In the genomic region with DNA sequence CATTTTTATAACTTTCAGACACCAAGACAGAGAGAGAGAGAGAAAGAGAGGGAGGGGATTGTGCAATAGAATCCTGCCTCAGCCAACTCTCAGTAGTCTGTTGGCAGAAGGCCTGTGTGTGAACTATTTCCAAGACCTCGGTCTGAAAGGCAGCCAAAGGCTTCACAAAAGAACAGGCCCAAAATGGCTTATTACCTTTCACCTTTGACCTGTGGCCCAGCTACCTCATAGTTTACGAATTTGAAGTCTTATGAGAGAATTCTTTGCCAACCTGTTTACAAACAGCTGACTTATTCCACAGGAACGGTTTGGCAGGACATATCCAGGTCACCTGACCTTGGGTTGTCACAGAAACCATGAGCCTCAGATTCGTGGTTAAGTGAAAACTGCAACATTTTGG, we compare ENCODE assay signal across 10 cellular contexts. TPM values are rescaled to one million over a fixed set of nuclear protein-coding genes. Genes with fewer than 3 reads are reported as not detected.
A peak's percentile ranks its signal among the peaks of the same experiment; 100 is the strongest.
DNase-seq lines count a peak whose midpoint lies in the region; FAIRE-seq and TF ChIP-seq lines count a peak whose summit lies in the region.
"Had no signal": no experiment of that assay in that cellular context is flagged by ENCODE, and none has a peak within 500 bp of the region (broad histone marks: within the 10 kb centered on the region; RNA-seq: fewer than 3 reads in every experiment).

No MANE protein-coding gene starts in this region.

- no peak overlapping the region for H3K9ac ChIP-seq in H1 (replicated peaks in 1 of 4; ENCODE audit: extremely low read depth in 1 of 4, low read depth in 3 of 4, low read length in 3 of 4)

- H3K27ac ChIP-seq in H1 (ENCODE audit: low read depth, low read length) (no peak overlapping the region), vagina (peak overlapping the region; percentile 36)

- no peak for FAIRE-seq in H1 (lab: Jason Lieb, UNC)

- H3K4me1 Mint-ChIP-seq in activated naive CD8-positive, alpha-beta T cell treated with anti-CD3 and anti-CD28 coated beads for 36 hours: no peaks in the 10 kb centered on the region
- H3K4me1 Mint-ChIP-seq: activated naive CD8-positive, alpha-beta T cell treated with anti-CD3 and anti-CD28 coated beads, Interleukin-2, amount 10 ng/mL, durations not matched to agents 7 days and 5 days; naive B cell had no signal

- H3K36me3 Mint-ChIP-seq in activated naive CD8-positive, alpha-beta T cell treated with anti-CD3 and anti-CD28 coated beads for 36 hours: no peaks in the 10 kb centered on the region
- H3K36me3 Mint-ChIP-seq: activated naive CD8-positive, alpha-beta T cell treated with anti-CD3 and anti-CD28 coated beads, Interleukin-2, amount 10 ng/mL, durations not matched to agents 7 days and 5 days had no signal

- no peak overlapping the region for H4K8ac ChIP-seq in H1 (ENCODE audit: extremely low read depth, insufficient read depth, low read length)

- DNase-seq in NCI-H1694 (lab: John Stamatoyannopoulos, UW) (peak; percentile 1), NCI-H1694 treated with DMSO at 0.1 percent for 48 hours (lab: John Stamatoyannopoulos, UW) (no peak), H1 (ENCODE audit: low read depth in 1 of 2, low spot score in 2 of 2) (no peak), lung microvascular endothelial cell (ENCODE audit: low read depth in 2 of 2) (peak; percentile 62 to 91), vagina (ENCODE audit: extremely low spot score in 2 of 2) (peak in 1 of 2 donors; percentile 93), DMS53 treated with DMSO at 0.1 percent for 48 hours (lab: John Stamatoyannopoulos, UW; ENCODE audit: unreplicated experiment) (no peak)
- DNase-seq in activated naive CD8-positive, alpha-beta T cell treated with anti-CD3 and anti-CD28 coated beads for 36 hours: no peak
- DNase-seq in activated CD4-positive, alpha-beta T cell treated with anti-CD3 and anti-CD28 coated beads, Interleukin-2, amount 50 U/mL, for 4 hours: no peak
- DNase-seq: activated naive CD8-positive, alpha-beta T cell treated with anti-CD3 and anti-CD28 coated beads, Interleukin-2, amount 10 ng/mL, durations not matched to agents 7 days and 5 days; naive B cell had no signal

- H3K23me2 ChIP-seq in H1 (ENCODE audit: low read depth, low read length): no peaks in the 10 kb centered on the region

- TF ChIP-seq CTCF in H1 (IDR thresholded peaks at IDR 0.05; ENCODE audit: control extremely low read depth in 1 of 3, insufficient read depth in 1 of 3, low read depth in 1 of 3, low read length in 3 of 3) (no peak), vagina (IDR thresholded peaks at IDR 0.05) (no peak)

- no peak overlapping the region for H2BK120ac ChIP-seq in H1 (replicated peaks; ENCODE audit: low read depth, low read length)

- no peak overlapping the region for H3K4me3 Mint-ChIP-seq in activated naive CD8-positive, alpha-beta T cell treated with anti-CD3 and anti-CD28 coated beads for 36 hours
- H3K4me3 Mint-ChIP-seq: activated naive CD8-positive, alpha-beta T cell treated with anti-CD3 and anti-CD28 coated beads, Interleukin-2, amount 10 ng/mL, durations not matched to agents 7 days and 5 days; naive B cell had no signal

- H2AFZ ChIP-seq in H1 (ENCODE audit: low read length): peak overlapping the region; percentile 79; the same call in 1 of the 2 replicates

- no peaks in the 10 kb centered on the region for H4K20me1 ChIP-seq in H1 (replicated peaks in 1 of 2; ENCODE audit: control insufficient read depth in 1 of 2, insufficient read depth in 2 of 2, low read length in 2 of 2)

- no peak for TF ChIP-seq RAD21 in H1 (IDR thresholded peaks at IDR 0.05 in 1 of 2, conservative IDR thresholded peaks at IDR 0.05 in 1 of 2; ENCODE audit: low read depth in 2 of 2, low read length in 2 of 2)

- H3K36me3 ChIP-seq in H1 (ENCODE audit: control insufficient read depth in 2 of 4, insufficient read depth in 4 of 4, low read length in 3 of 4) (no peaks in the 10 kb centered on the region), vagina (no peaks in the 10 kb centered on the region)

- no peak overlapping the region for H2BK15ac ChIP-seq in H1 (ENCODE audit: low read length)

- H2BK20ac ChIP-seq in H1 (ENCODE audit: low read length): no peak overlapping the region

- H3K18ac ChIP-seq in H1 (ENCODE audit: extremely low read depth, low read length): no peak overlapping the region

- no peak overlapping the region for H4K91ac ChIP-seq in H1 (replicated peaks; ENCODE audit: insufficient read length, low read length)

- H3K4me3 ChIP-seq in H1 (ENCODE audit: extremely low read depth in 1 of 4, insufficient read depth in 2 of 4, low read depth in 3 of 4, low read length in 4 of 4): no peak overlapping the region
- H3K4me3 ChIP-seq in vagina: no peak overlapping the region

- H3K56ac ChIP-seq in H1 (replicated peaks; ENCODE audit: insufficient read length, low read depth, low read length): no peak overlapping the region

- no peak overlapping the region for H3K4me2 ChIP-seq in H1 (ENCODE audit: insufficient read depth in 1 of 2, low read depth in 2 of 2, low read length in 2 of 2)

- TF ChIP-seq EP300 in H1 (IDR thresholded peaks at IDR 0.05; ENCODE audit: borderline replicate concordance in 1 of 2, low read depth in 2 of 2, low read length in 2 of 2): no peak

- H3K79me1 ChIP-seq in H1 (ENCODE audit: low read depth, low read length): no peaks in the 10 kb centered on the region

- no peaks in the 10 kb centered on the region for H3K79me2 ChIP-seq in H1 (ENCODE audit: control insufficient read depth in 1 of 2, insufficient read depth in 2 of 2, low read length in 2 of 2)

- H3K27ac Mint-ChIP-seq in activated naive CD8-positive, alpha-beta T cell treated with anti-CD3 and anti-CD28 coated beads for 36 hours: no peak overlapping the region
- H3K27ac Mint-ChIP-seq: activated naive CD8-positive, alpha-beta T cell treated with anti-CD3 and anti-CD28 coated beads, Interleukin-2, amount 10 ng/mL, durations not matched to agents 7 days and 5 days; naive B cell had no signal

- H2AK5ac ChIP-seq in H1 (ENCODE audit: low read depth, low read length): no peak overlapping the region

- H3K27me3 Mint-ChIP-seq in activated naive CD8-positive, alpha-beta T cell treated with anti-CD3 and anti-CD28 coated beads for 36 hours: peaks cover under 1% of the 10 kb centered on the region
- H3K27me3 Mint-ChIP-seq: activated naive CD8-positive, alpha-beta T cell treated with anti-CD3 and anti-CD28 coated beads, Interleukin-2, amount 10 ng/mL, durations not matched to agents 7 days and 5 days had no signal

- intact Hi-C loops in vagina (cut with DNase I): no loop called here

- WGBS in H1 (ENCODE audit: extremely low coverage in 1 of 2, insufficient coverage in 1 of 2, insufficient read length in 1 of 2, insufficient replicate concordance in 2 of 2, low coverage in 1 of 2, low lambda C conversion rate in 2 of 2, missing lambda C conversion rate in 1 of 2), 2 experiments: 87% methylated on average over 4 of the region's 4 CpGs; no CpG with 5 or more reads in 1 of the 2 experiments

- CTCF ChIA-PET in H1 (lab: Charles Lee; ENCODE audit: partially characterized antibody): no interaction called here

- no peak overlapping the region for H3K23ac ChIP-seq in H1 (ENCODE audit: insufficient read length)

- H2BK12ac ChIP-seq in H1 (ENCODE audit: low read depth, low read length): no peak overlapping the region

- H3K27me3 ChIP-seq in H1 (replicated peaks in 1 of 4; ENCODE audit: control insufficient read depth in 3 of 4, extremely low read depth in 1 of 4, insufficient read depth in 3 of 4, low read length in 3 of 4): no peaks in the 10 kb centered on the region
- no peaks in the 10 kb centered on the region for H3K27me3 ChIP-seq in vagina

- peak overlapping the region; percentile 69 for H3K4ac ChIP-seq in H1 (replicated peaks; ENCODE audit: insufficient read length, low read depth, low read length)

- H2BK5ac ChIP-seq in H1 (ENCODE audit: low read depth, low read length): no peak overlapping the region

- POLR2A ChIA-PET in H1 (lab: Charles Lee; ENCODE audit: partially characterized antibody): no interaction called here

- no peak for TF ChIP-seq POLR2A in H1 (IDR thresholded peaks at IDR 0.05; ENCODE audit: control extremely low read depth in 1 of 2, low read depth in 2 of 2, low read length in 2 of 2)
- no peak for TF ChIP-seq POLR2A in vagina (IDR thresholded peaks at IDR 0.05)

- H3K4me1 ChIP-seq in H1 (replicated peaks in 1 of 4; ENCODE audit: control insufficient read depth in 3 of 4, insufficient read depth in 4 of 4, low read length in 3 of 4) (no peaks in the 10 kb centered on the region), vagina (peaks cover 8% of the 10 kb centered on the region)

- H3K9me3 ChIP-seq in H1 (ENCODE audit: insufficient read depth in 2 of 2, low read depth in 1 of 2, low read length in 1 of 2) (no peaks in the 10 kb centered on the region; a peak in 1 of 4 replicates), vagina (no peaks in the 10 kb centered on the region)

- no peak overlapping the region for H4K5ac ChIP-seq in H1 (ENCODE audit: insufficient read length, low read depth, low read length)

- H3K9me3 Mint-ChIP-seq in activated naive CD8-positive, alpha-beta T cell treated with anti-CD3 and anti-CD28 coated beads for 36 hours: peaks cover 7% of the 10 kb centered on the region
- H3K9me3 Mint-ChIP-seq: activated naive CD8-positive, alpha-beta T cell treated with anti-CD3 and anti-CD28 coated beads, Interleukin-2, amount 10 ng/mL, durations not matched to agents 7 days and 5 days had no signal

- H3K14ac ChIP-seq in H1 (ENCODE audit: insufficient read length): no peak overlapping the region

RNA-seq across cellular contexts. Expression of a gene that starts 48.6 kb away (rescaled TPM):
- total RNA-seq in H1 (2021; fragmentation: NEBNext Ultra II Directional; extraction: Animal tissue kit (Norgen Biotek cat#: 25700)): 1.6 and 2.1 TPM in 2 replicates
- 1.1 and 5.6 TPM in 2 replicates for polyA plus RNA-seq in H1 (2011; rRNA removed)
- polyA plus RNA-seq in H1 (2011; cell fraction: cytosol; rRNA removed): 2.2 TPM
- polyA plus RNA-seq in H1 (2011; cell fraction: nucleus; rRNA removed): 0.88 TPM
- 1.8 to 4.0 TPM (median 2.9 TPM) in 4 replicates for polyA plus RNA-seq in H1 (2012, experiment 1 of 2)
- polyA plus RNA-seq in H1 (2012, experiment 2 of 2): 1.4 TPM
- 4.1 TPM for polyA plus RNA-seq in H1 (2013, experiment 1 of 2)
- polyA plus RNA-seq in H1 (2013, experiment 2 of 2): 3.5 TPM
- 0.69 and 1.7 TPM in 2 replicates for polyA minus RNA-seq in H1 (2011; rRNA and poly(A)+ RNA removed)
- not detected for polyA minus RNA-seq in H1 (2011; cell fraction: cytosol; rRNA and poly(A)+ RNA removed)
- polyA minus RNA-seq in H1 (2011; cell fraction: nucleus; rRNA and poly(A)+ RNA removed): 3.4 TPM
- total RNA-seq in lung microvascular endothelial cell (16.1 and 29.8 TPM in 2 replicates), vagina (22.3 TPM)
- not detected for total RNA-seq in activated naive CD8-positive, alpha-beta T cell treated with anti-CD3 and anti-CD28 coated beads for 36 hours
- total RNA-seq: activated naive CD8-positive, alpha-beta T cell treated with anti-CD3 and anti-CD28 coated beads, Interleukin-2, amount 10 ng/mL, durations not matched to agents 7 days and 5 days had no signal

RNA-seq across cellular contexts. Expression of a gene that starts 50.7 kb away (rescaled TPM):
- not detected in 2 replicates for total RNA-seq in H1 (2021; fragmentation: NEBNext Ultra II Directional; extraction: Animal tissue kit (Norgen Biotek cat#: 25700))
- 0.17 TPM in 1 of 2 replicates, not detected in the other for polyA plus RNA-seq in H1 (2011; rRNA removed)
- polyA plus RNA-seq in H1 (2011; cell fraction: cytosol; rRNA removed): 0.27 TPM
- polyA plus RNA-seq in H1 (2011; cell fraction: nucleus; rRNA removed): 0.20 TPM
- 0.17 to 0.59 TPM (median 0.49 TPM) in 4 replicates for polyA plus RNA-seq in H1 (2012, experiment 1 of 2)
- not detected for polyA plus RNA-seq in H1 (2012, experiment 2 of 2)
- polyA plus RNA-seq in H1 (2013, experiment 1 of 2): 0.02 TPM
- polyA plus RNA-seq in H1 (2013, experiment 2 of 2): not detected
- polyA minus RNA-seq in H1 (2011; rRNA and poly(A)+ RNA removed): 0.13 TPM in 1 of 2 replicates, not detected in the other
- polyA minus RNA-seq in H1 (2011; cell fraction: cytosol; rRNA and poly(A)+ RNA removed): 2.1 TPM
- 0.90 TPM for polyA minus RNA-seq in H1 (2011; cell fraction: nucleus; rRNA and poly(A)+ RNA removed)
- total RNA-seq in lung microvascular endothelial cell (30.5 and 118 TPM in 2 replicates), vagina (97.2 TPM)
- total RNA-seq in activated naive CD8-positive, alpha-beta T cell treated with anti-CD3 and anti-CD28 coated beads for 36 hours: not detected
- total RNA-seq: activated naive CD8-positive, alpha-beta T cell treated with anti-CD3 and anti-CD28 coated beads, Interleukin-2, amount 10 ng/mL, durations not matched to agents 7 days and 5 days had no signal

Comparison
In these comparisons a context has a peak if more than half of its experiments do, and no peak if none do; other contexts are left out.
1. DNase-seq: peak in NCI-H1694 (single experiment) and lung microvascular endothelial cell (2 of 2); none in NCI-H1694 treated with DMSO at 0.1 percent for 48 hours (single experiment), H1 (0 of 2), DMS53 treated with DMSO at 0.1 percent for 48 hours (single experiment), activated naive CD8-positive, alpha-beta T cell treated with anti-CD3 and anti-CD28 coated beads for 36 hours (single experiment) and activated CD4-positive, alpha-beta T cell treated with anti-CD3 and anti-CD28 coated beads, Interleukin-2, amount 50 U/mL, for 4 hours (0 of 2).
2. RNA of a gene that starts 50.7 kb away (total RNA-seq): 30.5 to 118 TPM in lung microvascular endothelial cell and 97.2 TPM in vagina (single experiment); not detected in H1 and not detected in activated naive CD8-positive, alpha-beta T cell treated with anti-CD3 and anti-CD28 coated beads for 36 hours; every median in the first group is over 10 times any median in the second.